ENCODE assay signal across 15 cellular contexts in the genomic region with DNA sequence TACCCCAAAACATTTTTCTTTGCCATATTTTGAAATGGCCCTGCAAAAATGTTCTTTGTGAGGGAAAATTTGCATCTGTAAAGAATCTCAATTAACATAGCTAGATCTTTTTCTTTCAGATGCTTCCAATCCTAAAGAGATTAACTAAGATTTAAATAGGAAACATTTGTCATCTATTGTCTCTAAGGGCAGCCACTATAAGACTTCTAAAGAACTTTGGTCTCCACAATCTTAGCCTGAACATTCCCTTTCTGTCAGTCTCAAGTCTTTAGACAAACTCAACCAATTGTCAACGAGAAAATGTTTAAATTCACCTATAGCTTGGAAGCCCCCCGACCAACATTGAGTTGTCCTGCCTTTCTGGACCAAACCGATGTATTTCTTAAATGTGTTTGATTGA.
DNase-seq lines count a peak whose midpoint lies in the region; ATAC-seq and TF ChIP-seq lines count a peak whose summit lies in the region.
"Had no signal": no experiment of that assay in that cellular context is flagged by ENCODE, and none has a peak within 500 bp of the region (broad histone marks: within the 10 kb centered on the region; RNA-seq: fewer than 3 reads in every experiment).

No MANE protein-coding gene starts in this region.

- H3K27me3 Mint-ChIP-seq in WTC11 (ENCODE audit: low read depth) = peaks cover 3% of the 10 kb centered on the region; the same call in 1 of the 2 replicates

- H3K36me3 ChIP-seq in HAP-1 (replicated peaks) = no peaks in the 10 kb centered on the region
- H3K36me3 ChIP-seq in iPS-18a (ENCODE audit: control insufficient read depth, low read depth, low read length) = no peaks in the 10 kb centered on the region
- H3K36me3 ChIP-seq in gastrocnemius medialis = no peaks in the 10 kb centered on the region
- H3K36me3 ChIP-seq: BE2C had no signal

- H3K9me3 ChIP-seq in HAP-1 (no peaks in the 10 kb centered on the region), iPS-18a (ENCODE audit: control insufficient read depth, low read depth, low read length) (no peaks in the 10 kb centered on the region), gastrocnemius medialis (no peaks in the 10 kb centered on the region)
- H3K9me3 ChIP-seq: BE2C had no signal

- POLR2A ChIA-PET in WTC11 (lab: Charles Lee) = no interaction called here

- H3K4me1 Mint-ChIP-seq in WTC11 = peaks cover 59% of the 10 kb centered on the region

- H3K27ac Mint-ChIP-seq in WTC11 = peak overlapping the region; percentile 86
- H3K27ac Mint-ChIP-seq: CD8-positive, alpha-beta T cell; IgD-negative memory B cell had no signal

- no peak overlapping the region for H3K4me3 ChIP-seq in HAP-1
- H3K4me3 ChIP-seq in iPS-18a (ENCODE audit: low read length) = no peak overlapping the region
- H3K4me3 ChIP-seq in gastrocnemius medialis = no peak overlapping the region

- peaks cover 12% of the 10 kb centered on the region for H3K9me3 Mint-ChIP-seq in WTC11
- H3K9me3 Mint-ChIP-seq: CD8-positive, alpha-beta T cell had no signal

- ATAC-seq in WTC11 (no peak), gastrocnemius medialis (no peak)
- ATAC-seq: CD8-positive, alpha-beta T cell had no signal

- peak overlapping the region; percentile 60 for H3K27ac ChIP-seq in iPS-18a (ENCODE audit: low read length)
- H3K27ac ChIP-seq in gastrocnemius medialis = no peak overlapping the region
- H3K27ac ChIP-seq: C4-2B, HL-60 had no signal

- in situ Hi-C loops in HAP-1 (cut with MboI; ENCODE audit: low sequenced_read_pairs) (no loop called here), gastrocnemius medialis (cut with MboI; ENCODE audit: low sequenced_read_pairs in 4 of 4) (no loop called here)

- intact Hi-C loops in gastrocnemius medialis (cut with DNase I; ENCODE audit: low total_unique reads) = no loop called here

- H3K36me3 Mint-ChIP-seq in WTC11 = peaks cover 11% of the 10 kb centered on the region
- H3K36me3 Mint-ChIP-seq: CD8-positive, alpha-beta T cell; IgD-negative memory B cell had no signal

- CTCF ChIA-PET in WTC11 (lab: Charles Lee) = interaction anchor here (0.6 to 0.7 kb wide), 2 partner anchors 12 to 148 kb away, joined by 4 to 7 read pairs; no protein-coding TSS in a partner anchor

- DNase-seq in HAP-1 (ENCODE audit: low spot score in 2 of 2) = peak; percentile 38 to 94
- DNase-seq in WTC11 (ENCODE audit: low spot score) = no peak
- DNase-seq in COR-L47 (lab: John Stamatoyannopoulos, UW) = no peak
- no peak for DNase-seq in NCI-H1417 (lab: John Stamatoyannopoulos, UW)
- DNase-seq in gastrocnemius medialis = no peak
- DNase-seq in central memory CD4-positive, alpha-beta T cell = no peak
- DNase-seq: BE2C; Caco-2; CD8-positive, alpha-beta T cell; DMS53; GF-D8 had no signal

- TF ChIP-seq CTCF in WTC11 (IDR thresholded peaks at IDR 0.05) (no peak), gastrocnemius medialis (IDR thresholded peaks at IDR 0.05 in 4 of 5, conservative IDR thresholded peaks at IDR 0.05 in 1 of 5) (no peak)

- H3K27me3 ChIP-seq in HAP-1 (ENCODE audit: low read depth) (no peaks in the 10 kb centered on the region), iPS-18a (ENCODE audit: control insufficient read depth, insufficient read depth, low read length) (no peaks in the 10 kb centered on the region), gastrocnemius medialis (no peaks in the 10 kb centered on the region)
- H3K27me3 ChIP-seq: BE2C had no signal

- peak overlapping the region; percentile 7 for H3K9ac ChIP-seq in iPS-18a (ENCODE audit: low read length)

- peak overlapping the region; percentile 33 for H3K4me3 Mint-ChIP-seq in WTC11
- H3K4me3 Mint-ChIP-seq: CD8-positive, alpha-beta T cell; IgD-negative memory B cell had no signal

- TF ChIP-seq POLR2A in gastrocnemius medialis (IDR thresholded peaks at IDR 0.05) = no peak

- H3K4me1 ChIP-seq in HAP-1 (peaks cover 42% of the 10 kb centered on the region), iPS-18a (ENCODE audit: control insufficient read depth, low read depth, low read length) (peaks cover 35% of the 10 kb centered on the region), gastrocnemius medialis (no peaks in the 10 kb centered on the region)
- H3K4me1 ChIP-seq: BE2C had no signal

TF ChIP-seq in WTC11, 78 proteins besides CTCF, POLR2A, EP300 and RAD21:
- TF ChIP-seq RORB (CRISPR knock-in tag; IDR thresholded peaks at IDR 0.05) = no peak
- TF ChIP-seq, protein P1, sequence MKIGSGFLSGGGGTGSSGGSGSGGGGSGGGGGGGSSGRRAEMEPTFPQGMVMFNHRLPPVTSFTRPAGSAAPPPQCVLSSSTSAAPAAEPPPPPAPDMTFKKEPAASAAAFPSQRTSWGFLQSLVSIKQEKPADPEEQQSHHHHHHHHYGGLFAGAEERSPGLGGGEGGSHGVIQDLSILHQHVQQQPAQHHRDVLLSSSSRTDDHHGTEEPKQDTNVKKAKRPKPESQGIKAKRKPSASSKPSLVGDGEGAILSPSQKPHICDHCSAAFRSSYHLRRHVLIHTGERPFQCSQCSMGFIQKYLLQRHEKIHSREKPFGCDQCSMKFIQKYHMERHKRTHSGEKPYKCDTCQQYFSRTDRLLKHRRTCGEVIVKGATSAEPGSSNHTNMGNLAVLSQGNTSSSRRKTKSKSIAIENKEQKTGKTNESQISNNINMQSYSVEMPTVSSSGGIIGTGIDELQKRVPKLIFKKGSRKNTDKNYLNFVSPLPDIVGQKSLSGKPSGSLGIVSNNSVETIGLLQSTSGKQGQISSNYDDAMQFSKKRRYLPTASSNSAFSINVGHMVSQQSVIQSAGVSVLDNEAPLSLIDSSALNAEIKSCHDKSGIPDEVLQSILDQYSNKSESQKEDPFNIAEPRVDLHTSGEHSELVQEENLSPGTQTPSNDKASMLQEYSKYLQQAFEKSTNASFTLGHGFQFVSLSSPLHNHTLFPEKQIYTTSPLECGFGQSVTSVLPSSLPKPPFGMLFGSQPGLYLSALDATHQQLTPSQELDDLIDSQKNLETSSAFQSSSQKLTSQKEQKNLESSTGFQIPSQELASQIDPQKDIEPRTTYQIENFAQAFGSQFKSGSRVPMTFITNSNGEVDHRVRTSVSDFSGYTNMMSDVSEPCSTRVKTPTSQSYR (CRISPR knock-in tag; IDR thresholded peaks at IDR 0.05) = no peak
- TF ChIP-seq SMAD4 (CRISPR knock-in tag; IDR thresholded peaks at IDR 0.05) = no peak
- TF ChIP-seq ZNF138 (CRISPR knock-in tag; conservative IDR thresholded peaks at IDR 0.05) = no peak
- no peak for TF ChIP-seq GTF2I (CRISPR knock-in tag; conservative IDR thresholded peaks at IDR 0.05)
- TF ChIP-seq, protein P2, sequence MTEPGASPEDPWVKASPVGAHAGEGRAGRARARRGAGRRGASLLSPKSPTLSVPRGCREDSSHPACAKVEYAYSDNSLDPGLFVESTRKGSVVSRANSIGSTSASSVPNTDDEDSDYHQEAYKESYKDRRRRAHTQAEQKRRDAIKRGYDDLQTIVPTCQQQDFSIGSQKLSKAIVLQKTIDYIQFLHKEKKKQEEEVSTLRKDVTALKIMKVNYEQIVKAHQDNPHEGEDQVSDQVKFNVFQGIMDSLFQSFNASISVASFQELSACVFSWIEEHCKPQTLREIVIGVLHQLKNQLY (CRISPR knock-in tag; IDR thresholded peaks at IDR 0.05) = no peak
- TF ChIP-seq, protein P3, sequence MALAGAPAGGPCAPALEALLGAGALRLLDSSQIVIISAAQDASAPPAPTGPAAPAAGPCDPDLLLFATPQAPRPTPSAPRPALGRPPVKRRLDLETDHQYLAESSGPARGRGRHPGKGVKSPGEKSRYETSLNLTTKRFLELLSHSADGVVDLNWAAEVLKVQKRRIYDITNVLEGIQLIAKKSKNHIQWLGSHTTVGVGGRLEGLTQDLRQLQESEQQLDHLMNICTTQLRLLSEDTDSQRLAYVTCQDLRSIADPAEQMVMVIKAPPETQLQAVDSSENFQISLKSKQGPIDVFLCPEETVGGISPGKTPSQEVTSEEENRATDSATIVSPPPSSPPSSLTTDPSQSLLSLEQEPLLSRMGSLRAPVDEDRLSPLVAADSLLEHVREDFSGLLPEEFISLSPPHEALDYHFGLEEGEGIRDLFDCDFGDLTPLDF (CRISPR knock-in tag; IDR thresholded peaks at IDR 0.05) = no peak
- TF ChIP-seq, protein P4, sequence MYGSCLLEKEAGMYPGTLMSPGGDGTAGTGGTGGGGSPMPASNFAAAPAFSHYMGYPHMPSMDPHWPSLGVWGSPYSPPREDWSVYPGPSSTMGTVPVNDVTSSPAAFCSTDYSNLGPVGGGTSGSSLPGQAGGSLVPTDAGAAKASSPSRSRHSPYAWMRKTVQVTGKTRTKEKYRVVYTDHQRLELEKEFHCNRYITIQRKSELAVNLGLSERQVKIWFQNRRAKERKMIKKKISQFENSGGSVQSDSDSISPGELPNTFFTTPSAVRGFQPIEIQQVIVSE (CRISPR knock-in tag; IDR thresholded peaks at IDR 0.05; ENCODE audit: borderline replicate concordance) = no peak
- TF ChIP-seq ZNF317 (CRISPR knock-in tag; IDR thresholded peaks at IDR 0.05; ENCODE audit: borderline replicate concordance, low read depth) = no peak
- TF ChIP-seq, protein P5, sequence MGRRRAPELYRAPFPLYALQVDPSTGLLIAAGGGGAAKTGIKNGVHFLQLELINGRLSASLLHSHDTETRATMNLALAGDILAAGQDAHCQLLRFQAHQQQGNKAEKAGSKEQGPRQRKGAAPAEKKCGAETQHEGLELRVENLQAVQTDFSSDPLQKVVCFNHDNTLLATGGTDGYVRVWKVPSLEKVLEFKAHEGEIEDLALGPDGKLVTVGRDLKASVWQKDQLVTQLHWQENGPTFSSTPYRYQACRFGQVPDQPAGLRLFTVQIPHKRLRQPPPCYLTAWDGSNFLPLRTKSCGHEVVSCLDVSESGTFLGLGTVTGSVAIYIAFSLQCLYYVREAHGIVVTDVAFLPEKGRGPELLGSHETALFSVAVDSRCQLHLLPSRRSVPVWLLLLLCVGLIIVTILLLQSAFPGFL (CRISPR knock-in tag; IDR thresholded peaks at IDR 0.05; ENCODE audit: borderline replicate concordance) = no peak
- no peak for TF ChIP-seq KAT7 (CRISPR knock-in tag; IDR thresholded peaks at IDR 0.05; ENCODE audit: borderline replicate concordance)

Comparison
In these comparisons a context has a peak if more than half of its experiments do, and no peak if none do; other contexts are left out.
1. DNase-seq: peak in HAP-1 (2 of 2); none in WTC11 (single experiment), COR-L47 (single experiment), NCI-H1417 (0 of 3), gastrocnemius medialis (0 of 2) and central memory CD4-positive, alpha-beta T cell (single experiment).